In the genomic region with DNA sequence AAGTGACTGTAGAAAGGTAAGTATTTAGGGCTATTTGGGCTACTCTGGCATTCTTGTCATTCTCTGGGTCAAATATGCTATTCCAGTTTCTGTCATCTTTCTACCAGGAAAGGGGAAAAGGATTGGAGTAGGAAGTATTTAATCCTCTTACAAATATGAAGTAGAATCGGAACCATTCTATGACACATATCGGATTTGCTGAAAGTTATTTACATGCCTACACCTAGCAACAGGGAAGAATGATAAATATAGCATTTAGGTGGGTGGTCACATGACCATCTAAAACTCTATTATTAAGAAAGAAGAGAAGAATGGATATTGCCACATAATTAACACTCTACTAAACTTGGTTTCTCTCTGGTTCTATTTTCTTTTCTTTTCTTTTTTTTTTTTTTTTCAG, we compare ENCODE assay signal across 19 cellular contexts.
"Had no signal": no experiment of that assay in that cellular context is flagged by ENCODE, and none has a peak within 500 bp of the region (broad histone marks: within the 10 kb centered on the region; RNA-seq: fewer than 3 reads in every experiment).

No MANE protein-coding gene starts in this region.

- ATAC-seq: K562, T-cell had no signal

- H3K4me3 ChIP-seq: K562 had no signal

- DNase-seq: Kasumi-1, MM.1S, NCI-H1092 treated with DMSO at 0.1 percent for 48 hours, NCI-H1436, NCI-H187, NCI-H2029, NCI-H2081 treated with DMSO at 0.1 percent for 48 hours, NCI-H2171, NCI-H226, NCI-H446, NCI-H510A, NCI-H524 treated with DMSO at 0.1 percent for 48 hours, NCI-H69, NCI-H774, SHP77, SK-N-SH, SW 1271, T-cell had no signal
